Comparison of ENCODE assay signal across 13 cellular contexts in genomic region chr9:35716236-35716635, GRCh38. TPM values are rescaled to one million over a fixed set of nuclear protein-coding genes. Genes with fewer than 3 reads are reported as not detected.
DNase-seq lines count a peak whose midpoint lies in the region; ATAC-seq and TF ChIP-seq lines count a peak whose summit lies in the region.
"Had no signal": no experiment of that assay in that cellular context is flagged by ENCODE, and none has a peak within 500 bp of the region (broad histone marks: within the 10 kb centered on the region; RNA-seq: fewer than 3 reads in every experiment).

No MANE protein-coding gene starts in this region.

- no peaks in the 10 kb centered on the region for H3K9me3 ChIP-seq in CD8-positive, alpha-beta memory T cell (ENCODE audit: low read length)
- no peaks in the 10 kb centered on the region for H3K9me3 ChIP-seq in mammary epithelial cell (replicated peaks; ENCODE audit: insufficient read depth, low read length)
- H3K9me3 ChIP-seq: Caco-2 had no signal

- H3K4me3 ChIP-seq in CD8-positive, alpha-beta memory T cell (ENCODE audit: low read length): no peak overlapping the region
- H3K4me3 ChIP-seq in mammary epithelial cell (replicated peaks in 1 of 3; ENCODE audit: insufficient read depth in 1 of 3, low read depth in 2 of 3, low read length in 3 of 3): no peak overlapping the region

- H3K27me3 ChIP-seq in CD8-positive, alpha-beta memory T cell (ENCODE audit: insufficient read depth, low read length, poor library complexity, severe bottlenecking): no peaks in the 10 kb centered on the region
- no peaks in the 10 kb centered on the region for H3K27me3 ChIP-seq in mammary epithelial cell (ENCODE audit: insufficient read depth, low read length)

- POLR2A ChIA-PET in CD8-positive, alpha-beta memory T cell (lab: Charles Lee): interaction anchor here (0.5 kb wide), 1 partner anchor 179 kb away, joined by 6 read pairs; no protein-coding TSS in a partner anchor
- POLR2A ChIA-PET in activated CD4-positive, alpha-beta T cell treated with anti-CD3 and anti-CD28 coated beads for 36 hours (lab: Charles Lee): no interaction called here

- in situ Hi-C loops in mammary epithelial cell (cut with MboI; ENCODE audit: low sequenced_read_pairs in 2 of 2): no loop called here

- no peak for TF ChIP-seq CTCF in mammary epithelial cell (conservative IDR thresholded peaks at IDR 0.05 in 1 of 2, IDR thresholded peaks at IDR 0.05 in 1 of 2; ENCODE audit: extremely low read depth in 1 of 2, insufficient read depth in 1 of 2, low read depth in 1 of 2, low read length in 2 of 2)

- no peaks in the 10 kb centered on the region for H3K9me3 Mint-ChIP-seq in CD8-positive, alpha-beta memory T cell
- H3K9me3 Mint-ChIP-seq in activated CD4-positive, alpha-beta T cell treated with anti-CD3 and anti-CD28 coated beads for 36 hours (ENCODE audit: low read depth): no peaks in the 10 kb centered on the region

- H2AFZ ChIP-seq in mammary epithelial cell (ENCODE audit: low read depth, low read length): no peak overlapping the region

- H4K20me1 ChIP-seq in mammary epithelial cell (ENCODE audit: insufficient read depth, low read length): no peaks in the 10 kb centered on the region

- no peaks in the 10 kb centered on the region for H3K4me1 ChIP-seq in CD8-positive, alpha-beta memory T cell (ENCODE audit: insufficient read depth, low read length)
- H3K4me1 ChIP-seq in mammary epithelial cell (ENCODE audit: insufficient read depth, low read length): no peaks in the 10 kb centered on the region
- H3K4me1 ChIP-seq: Caco-2 had no signal

- H3K4me2 ChIP-seq in mammary epithelial cell (ENCODE audit: insufficient read depth, low read depth, low read length): no peak overlapping the region

- BruUV-seq in mammary epithelial cell (replicated peaks; lab: Mats Ljungman, UMichigan): no TSS peak

- peaks cover 7 to 97% (median 20%) of the 10 kb centered on the region in 3 donors for H3K36me3 Mint-ChIP-seq in CD8-positive, alpha-beta memory T cell
- peaks cover 70% of the 10 kb centered on the region for H3K36me3 Mint-ChIP-seq in activated CD4-positive, alpha-beta T cell treated with anti-CD3 and anti-CD28 coated beads for 36 hours (ENCODE audit: low read depth)

- H3K27me3 Mint-ChIP-seq in CD8-positive, alpha-beta memory T cell: no peaks in the 10 kb centered on the region
- H3K27me3 Mint-ChIP-seq in activated CD4-positive, alpha-beta T cell treated with anti-CD3 and anti-CD28 coated beads for 36 hours: no peaks in the 10 kb centered on the region

- 94% methylated on average over 4 of the region's 4 CpGs for WGBS in mammary epithelial cell (ENCODE audit: low coverage, missing lambda C conversion rate)

- no peak overlapping the region for H3K9ac ChIP-seq in mammary epithelial cell (ENCODE audit: insufficient read depth, low read length)

- no peak overlapping the region for H3K4me3 Mint-ChIP-seq in CD8-positive, alpha-beta memory T cell
- H3K4me3 Mint-ChIP-seq in activated CD4-positive, alpha-beta T cell treated with anti-CD3 and anti-CD28 coated beads for 36 hours: no peak overlapping the region

- no peaks in the 10 kb centered on the region for H3K4me1 Mint-ChIP-seq in CD8-positive, alpha-beta memory T cell
- H3K4me1 Mint-ChIP-seq in activated CD4-positive, alpha-beta T cell treated with anti-CD3 and anti-CD28 coated beads for 36 hours: peaks cover 7% of the 10 kb centered on the region

- no peak overlapping the region for H3K27ac ChIP-seq in CD8-positive, alpha-beta memory T cell (ENCODE audit: low read depth, low read length)
- H3K27ac ChIP-seq in mammary epithelial cell (ENCODE audit: insufficient read depth, low read depth, low read length): no peak overlapping the region

- no peaks in the 10 kb centered on the region for H3K79me2 ChIP-seq in mammary epithelial cell (ENCODE audit: insufficient read depth, low read length)

- dilution Hi-C loops in mammary epithelial cell (cut with HindIII; ENCODE audit: low sequenced_read_pairs): no loop called here

- DNase-seq in CD8-positive, alpha-beta memory T cell: no peak
- peak; percentile 60 for DNase-seq in M059J (ENCODE audit: low read depth)
- peak; percentile 32 for DNase-seq in ecto neural progenitor cell (ENCODE audit: low spot score)
- DNase-seq in posterior vena cava (ENCODE audit: low spot score): peak; percentile 62
- no peak for DNase-seq in DMS79 (lab: John Stamatoyannopoulos, UW)
- DNase-seq in activated CD4-positive, alpha-beta T cell treated with anti-CD3 and anti-CD28 coated beads for 36 hours: no peak
- no peak for DNase-seq in mammary epithelial cell
- DNase-seq: activated T-cell treated with anti-CD3 and anti-CD28 coated beads for 4 hours; Caco-2; NCI-H1105 treated with DMSO at 0.1 percent for 48 hours; NCI-H69; Right ventricle myocardium superior; stimulated activated CD4-positive, alpha-beta T cell treated with anti-CD3 and anti-CD28 coated beads, Interleukin-4, amount 100 ng/mL, for 24 hours had no signal

- peak overlapping the region in 7 of 8 donors; percentile 29 to 92 (median 72) for H3K27ac Mint-ChIP-seq in CD8-positive, alpha-beta memory T cell
- no peak overlapping the region for H3K27ac Mint-ChIP-seq in activated CD4-positive, alpha-beta T cell treated with anti-CD3 and anti-CD28 coated beads for 36 hours

- peaks cover 94% of the 10 kb centered on the region for H3K36me3 ChIP-seq in CD8-positive, alpha-beta memory T cell (ENCODE audit: insufficient read depth, low read length)
- peaks cover 64% of the 10 kb centered on the region for H3K36me3 ChIP-seq in mammary epithelial cell (ENCODE audit: insufficient read depth, low read length)

- intact Hi-C loops in posterior vena cava (cut with DNase I) (no loop called here), mammary epithelial cell (cut with micrococcal nuclease) (no loop called here)
- intact Hi-C loops in activated CD4-positive, alpha-beta T cell treated with anti-CD3 and anti-CD28 coated beads for 36 hours (cut with DNase I, micrococcal nuclease): no loop called here

- CTCF ChIA-PET in CD8-positive, alpha-beta memory T cell (lab: Charles Lee): interaction anchor here (0.7 to 2.5 kb wide), 5 partner anchors 10 to 55 kb away, joined by 3 to 15 read pairs (median 3); no protein-coding TSS in a partner anchor
- CTCF ChIA-PET in activated CD4-positive, alpha-beta T cell treated with anti-CD3 and anti-CD28 coated beads for 36 hours (lab: Charles Lee): interaction anchor here (1.1 to 3.4 kb wide), 5 partner anchors 12 to 59 kb away, joined by 3 to 12 read pairs (median 4); partner anchors contain the start of gene RMRP
- CTCF ChIA-PET in mammary epithelial cell (lab: Charles Lee; ENCODE audit: low non-redundant PET): no interaction called here

- no peak for ATAC-seq in activated CD4-positive, alpha-beta T cell treated with anti-CD3 and anti-CD28 coated beads for 36 hours

RNA-seq across cellular contexts. Expression of gene TLN1, which starts 15.8 kb away (rescaled TPM):
- total RNA-seq in CD8-positive, alpha-beta memory T cell: 100 to 1,000 TPM; 248 to 249 TPM
- 161 TPM for polyA plus RNA-seq in CD8-positive, alpha-beta memory T cell
- total RNA-seq in M059J (2014; rRNA removed; shearing (Covaris generic)): 110 and 215 TPM in 2 replicates
- total RNA-seq in posterior vena cava (100 to 1,000 TPM; 816 to 836 TPM), mammary epithelial cell (100 to 1,000 TPM; 202 to 213 TPM)
- 100 to 1,000 TPM; 217 to 238 TPM for total RNA-seq in activated CD4-positive, alpha-beta T cell treated with anti-CD3 and anti-CD28 coated beads for 36 hours
- polyA plus RNA-seq in mammary epithelial cell: 128 TPM
- polyA minus RNA-seq in mammary epithelial cell: 264 TPM

RNA-seq across cellular contexts. Expression of gene CREB3, which starts 16.2 kb away (rescaled TPM):
- 10 to 100 TPM; 38.0 to 38.6 TPM for total RNA-seq in CD8-positive, alpha-beta memory T cell
- polyA plus RNA-seq in CD8-positive, alpha-beta memory T cell: 53.6 TPM
- 133 and 168 TPM in 2 replicates for total RNA-seq in M059J (2014; rRNA removed; shearing (Covaris generic))
- total RNA-seq in posterior vena cava (10 to 100 TPM; 41.7 to 53.0 TPM), mammary epithelial cell (10 to 100 TPM; 45.4 to 60.8 TPM)
- total RNA-seq in activated CD4-positive, alpha-beta T cell treated with anti-CD3 and anti-CD28 coated beads for 36 hours: 10 to 100 TPM; 24.0 to 26.0 TPM
- polyA plus RNA-seq in mammary epithelial cell: 38.3 TPM
- 34.8 TPM for polyA minus RNA-seq in mammary epithelial cell

RNA-seq across cellular contexts. Expression of gene TPM2, which starts 26.5 kb away (rescaled TPM):
- total RNA-seq in CD8-positive, alpha-beta memory T cell: 1 to 10 TPM; 6.6 to 7.3 TPM
- polyA plus RNA-seq in CD8-positive, alpha-beta memory T cell: 0.22 TPM
- total RNA-seq in M059J (2014; rRNA removed; shearing (Covaris generic)): 7.0 and 12.1 TPM in 2 replicates
- total RNA-seq in posterior vena cava (1,000 to 10,000 TPM; 2,096 to 3,529 TPM), mammary epithelial cell (100 to 1,000 TPM; 134 to 649 TPM)
- 1 to 10 TPM; 4.3 to 5.5 TPM for total RNA-seq in activated CD4-positive, alpha-beta T cell treated with anti-CD3 and anti-CD28 coated beads for 36 hours
- polyA plus RNA-seq in mammary epithelial cell: 276 TPM
- polyA minus RNA-seq in mammary epithelial cell: 96.1 TPM

RNA-seq across cellular contexts. Expression of gene GBA2, which starts 32.8 kb away (rescaled TPM):
- 10 to 100 TPM; 41.8 to 42.0 TPM for total RNA-seq in CD8-positive, alpha-beta memory T cell
- 30.7 TPM for polyA plus RNA-seq in CD8-positive, alpha-beta memory T cell
- total RNA-seq in M059J (2014; rRNA removed; shearing (Covaris generic)): 19.6 and 22.2 TPM in 2 replicates
- total RNA-seq in posterior vena cava (10 to 100 TPM; 50.1 to 57.7 TPM), mammary epithelial cell (10 to 100 TPM; 41.0 to 49.8 TPM)
- total RNA-seq in activated CD4-positive, alpha-beta T cell treated with anti-CD3 and anti-CD28 coated beads for 36 hours: 10 to 100 TPM; 19.6 to 23.7 TPM
- 30.3 TPM for polyA plus RNA-seq in mammary epithelial cell
- polyA minus RNA-seq in mammary epithelial cell: 32.5 TPM

RNA-seq across cellular contexts. Expression of gene RGP1, which starts 32.9 kb away (rescaled TPM):
- 10 to 100 TPM; 19.9 to 21.9 TPM for total RNA-seq in CD8-positive, alpha-beta memory T cell
- 10.6 TPM for polyA plus RNA-seq in CD8-positive, alpha-beta memory T cell
- 17.5 and 22.4 TPM in 2 replicates for total RNA-seq in M059J (2014; rRNA removed; shearing (Covaris generic))
- 10 to 100 TPM; 27.8 to 29.5 TPM for total RNA-seq in posterior vena cava
- total RNA-seq in activated CD4-positive, alpha-beta T cell treated with anti-CD3 and anti-CD28 coated beads for 36 hours: 10 to 100 TPM; 14.0 to 15.5 TPM
- total RNA-seq in mammary epithelial cell: 10 to 100 TPM; 20.5 to 42.3 TPM
- 20.1 TPM for polyA plus RNA-seq in mammary epithelial cell
- polyA minus RNA-seq in mammary epithelial cell: 45.3 TPM

Comparison
In these comparisons a context has a peak if more than half of its experiments do, and no peak if none do; other contexts are left out.
1. DNase-seq: peak in M059J (single experiment), ecto neural progenitor cell (single experiment) and posterior vena cava (single experiment); none in CD8-positive, alpha-beta memory T cell (0 of 5), DMS79 (single experiment), activated CD4-positive, alpha-beta T cell treated with anti-CD3 and anti-CD28 coated beads for 36 hours (single experiment) and mammary epithelial cell (single experiment).
2. RNA of gene TPM2, which starts 26.5 kb away (total RNA-seq): 2,096 to 3,529 TPM in posterior vena cava and 134 to 649 TPM in mammary epithelial cell; 7.0 to 12.1 TPM in M059J, 6.6 to 7.3 TPM in CD8-positive, alpha-beta memory T cell and 4.3 to 5.5 TPM in activated CD4-positive, alpha-beta T cell treated with anti-CD3 and anti-CD28 coated beads for 36 hours; every median in the first group is over 10 times any median in the second.